ENCODE assay signal across 15 cellular contexts in the genomic region with DNA sequence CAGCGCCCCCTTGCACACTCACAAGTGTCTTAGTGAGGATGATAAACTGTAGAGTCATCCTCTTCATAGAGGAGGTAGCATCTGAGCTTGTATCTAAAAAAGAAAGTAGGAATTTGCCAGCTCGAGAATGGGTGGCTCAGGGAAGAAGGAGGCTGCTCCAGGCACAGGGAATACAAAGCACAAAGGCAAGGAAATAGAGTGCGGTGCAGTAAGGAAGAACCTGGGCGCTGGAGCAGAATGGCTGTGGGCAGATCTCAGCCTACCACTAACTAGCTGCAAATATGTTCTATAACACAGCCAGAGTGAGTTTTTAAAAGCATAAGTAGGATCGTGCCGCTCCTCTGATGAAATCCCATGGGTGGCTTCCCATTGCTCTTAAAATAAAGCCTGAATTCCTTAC.
"Had no signal": no experiment of that assay in that cellular context is flagged by ENCODE, and none has a peak within 500 bp of the region (broad histone marks: within the 10 kb centered on the region; RNA-seq: fewer than 3 reads in every experiment).

No MANE protein-coding gene starts in this region.

- H3K27me3 Mint-ChIP-seq: dendritic cell treated with granulocyte-macrophage colony-stimulating factor and Interleukin-4, amounts not matched to agents 40 ng/mL and 50 ng/mL, for 4 days had no signal

- H3K4me3 ChIP-seq: heart left ventricle, mucosa of descending colon, psoas muscle, sigmoid colon, skin epidermis, testis, tibial nerve had no signal

- H3K9ac ChIP-seq: parathyroid adenoma had no signal

- H3K4me3 Mint-ChIP-seq: dendritic cell treated with granulocyte-macrophage colony-stimulating factor and Interleukin-4, amounts not matched to agents 40 ng/mL and 50 ng/mL, for 4 days; naive thymus-derived CD8-positive, alpha-beta T cell had no signal

- H3K79me2 ChIP-seq: parathyroid adenoma had no signal

- H3K4me1 ChIP-seq: heart left ventricle, parathyroid adenoma, psoas muscle, sigmoid colon, tibial nerve had no signal

- H3K27me3 ChIP-seq: heart left ventricle, sigmoid colon, testis, tibial nerve had no signal

- H3K4me1 Mint-ChIP-seq: naive thymus-derived CD8-positive, alpha-beta T cell had no signal

- H3K9me3 Mint-ChIP-seq: dendritic cell treated with granulocyte-macrophage colony-stimulating factor and Interleukin-4, amounts not matched to agents 40 ng/mL and 50 ng/mL, for 4 days had no signal

- H2AFZ ChIP-seq: parathyroid adenoma had no signal

- H3K27ac ChIP-seq: heart left ventricle, parathyroid adenoma, psoas muscle, sigmoid colon, skin epidermis, testis, tibial nerve had no signal

- H3K36me3 Mint-ChIP-seq: naive thymus-derived CD8-positive, alpha-beta T cell had no signal

- H3K27ac Mint-ChIP-seq: dendritic cell treated with granulocyte-macrophage colony-stimulating factor and Interleukin-4, amounts not matched to agents 40 ng/mL and 50 ng/mL, for 4 days; naive thymus-derived CD8-positive, alpha-beta T cell had no signal

- H3K9me3 ChIP-seq: heart left ventricle, mucosa of descending colon, psoas muscle, sigmoid colon, testis, tibial nerve had no signal

- DNase-seq: erythroblast; foreskin melanocyte; heart left ventricle; kidney glomerular epithelial cell; mucosa of descending colon; naive thymus-derived CD8-positive, alpha-beta T cell; psoas muscle; sigmoid colon; stimulated activated CD4-positive, alpha-beta T cell treated with anti-CD3 and anti-CD28 coated beads, Interleukin-2, amount 100 ng/mL, for 24 hours; stimulated activated naive CD8-positive, alpha-beta T cell treated with anti-CD3 and anti-CD28 coated beads, Interleukin-15, Interleukin-2, amounts not matched to agents 100 U/mL and 50 U/mL, for 24 hours; testis had no signal
